7 cellular contexts compared by ENCODE assay signal in genomic region chr16:57060323-57061083, GRCh38. TPM values are rescaled to one million over a fixed set of nuclear protein-coding genes. Genes with fewer than 3 reads are reported as not detected.
A peak's percentile ranks its signal among the peaks of the same experiment; 100 is the strongest.
DNase-seq lines count a peak whose midpoint lies in the region; ATAC-seq, FAIRE-seq and TF ChIP-seq lines count a peak whose summit lies in the region.

No MANE protein-coding gene starts in this region.

- TF ChIP-seq EP300 in suprapubic skin (IDR thresholded peaks at IDR 0.05) = no peak

- TF ChIP-seq POLR2A in suprapubic skin (IDR thresholded peaks at IDR 0.05) = no peak

- peak; percentile 99 for FAIRE-seq in HTR-8/SVneo (lab: Jason Lieb, UNC)

- H3K36me3 ChIP-seq in suprapubic skin = peaks cover 33% of the 10 kb centered on the region

- H3K4me3 ChIP-seq in suprapubic skin = no peak overlapping the region

- TF ChIP-seq CTCF in suprapubic skin (IDR thresholded peaks at IDR 0.05) = no peak

- peak; percentile 20 for ATAC-seq in left lobe of liver

- peak overlapping the region; percentile 28 for H3K27ac ChIP-seq in adipose tissue (ENCODE audit: low read depth, low read length)
- peak overlapping the region; percentile 80 for H3K27ac ChIP-seq in suprapubic skin

- DNase-seq in HTR-8/SVneo (ENCODE audit: insufficient read length, low spot score) (no peak), left lobe of liver (ENCODE audit: low spot score) (no peak), suprapubic skin (ENCODE audit: low spot score in 2 of 2) (no peak), RKO (ENCODE audit: low spot score) (no peak), amygdala (lab: John Stamatoyannopoulos, UW) (no peak)
- DNase-seq in stimulated activated CD4-positive, alpha-beta T cell treated with anti-CD3 and anti-CD28 coated beads, Interleukin-15, amount 100 ng/mL, for 24 hours = no peak

- 71 to 82% (median 77%) methylated on average over 9 of the region's 9 CpGs for WGBS in adipose tissue, 3 donors
- 75% methylated on average over 8 of the region's 9 CpGs for WGBS in suprapubic skin

- no peaks in the 10 kb centered on the region for H3K27me3 ChIP-seq in suprapubic skin

- H3K9me3 ChIP-seq in suprapubic skin = no peaks in the 10 kb centered on the region

- H3K4me1 ChIP-seq in suprapubic skin = peaks cover 12% of the 10 kb centered on the region

RNA-seq across cellular contexts. Expression of gene CPNE2, which starts 31.9 kb away (rescaled TPM):
- polyA plus RNA-seq in adipose tissue = 10 to 100 TPM; 10.1 to 45.8 (median 41.9) TPM
- 7.3 TPM for total RNA-seq in left lobe of liver
- total RNA-seq in suprapubic skin = 10 to 100 TPM; 12.7 to 23.1 (median 15.7) TPM
